ENCODE assay signal across 8 cellular contexts in genomic region chr1:234610582-234611152, GRCh38. TPM values are rescaled to one million over a fixed set of nuclear protein-coding genes. Genes with fewer than 3 reads are reported as not detected.
A peak's percentile ranks its signal among the peaks of the same experiment; 100 is the strongest.
DNase-seq lines count a peak whose midpoint lies in the region; FAIRE-seq and TF ChIP-seq lines count a peak whose summit lies in the region.

No MANE protein-coding gene starts in this region.

- peak overlapping the region; percentile 96 for H3K27ac ChIP-seq in neutrophil
- peak overlapping the region; percentile 99 for H3K27ac ChIP-seq in suprapubic skin

- TF ChIP-seq EP300 in suprapubic skin (IDR thresholded peaks at IDR 0.05), result peak; percentile 10

- peaks cover 58% of the 10 kb centered on the region for H3K4me1 Mint-ChIP-seq in HFFc6 (ENCODE audit: low read depth)
- H3K4me1 Mint-ChIP-seq in activated naive CD4-positive, alpha-beta T cell treated with anti-CD3 and anti-CD28 coated beads, Interleukin-2, amount 10 ng/mL, durations not matched to agents 7 days and 5 days, result peaks cover 51% of the 10 kb centered on the region

- TF ChIP-seq CTCF in GM10248 (IDR thresholded peaks at IDR 0.05; ENCODE audit: control extremely low read depth, extremely low read depth, low read depth, missing control alignments), result no peak
- TF ChIP-seq CTCF in HFFc6 (IDR thresholded peaks at IDR 0.05), result no peak; the same call in 1 of the 2 replicates
- no peak for TF ChIP-seq CTCF in NB4 (IDR thresholded peaks at IDR 0.05; ENCODE audit: low read depth, low read length)
- no peak for TF ChIP-seq CTCF in neutrophil (IDR thresholded peaks at IDR 0.05)
- no peak for TF ChIP-seq CTCF in suprapubic skin (IDR thresholded peaks at IDR 0.05)

- CTCF ChIA-PET in GM10248 (lab: Yijun Ruan, JAX), result interaction anchor here (0.9 to 3.2 kb wide), 6 partner anchors 15 to 473 kb away, joined by 3 to 14 read pairs (median 5); no protein-coding TSS in a partner anchor
- CTCF ChIA-PET in activated naive CD4-positive, alpha-beta T cell treated with anti-CD3 and anti-CD28 coated beads, Interleukin-2, amount 10 ng/mL, durations not matched to agents 7 days and 5 days (lab: Charles Lee), result interaction anchor here (0.8 to 3.7 kb wide), 15 partner anchors 69 to 473 kb away, joined by 3 to 20 read pairs (median 5); no protein-coding TSS in a partner anchor

- FAIRE-seq in frontal cortex (lab: Jason Lieb, UNC), result no peak

- peaks cover 63 to 71% of the 10 kb centered on the region in 2 experiments for H3K4me1 ChIP-seq in neutrophil (ENCODE audit: control insufficient read depth in 1 of 2, insufficient read depth in 1 of 2, low read depth in 1 of 2, low read length in 1 of 2)
- H3K4me1 ChIP-seq in suprapubic skin, result peaks cover 42% of the 10 kb centered on the region

- H3K4me3 ChIP-seq in NB4 (ENCODE audit: low read depth, low read length), result peak overlapping the region; percentile 87
- H3K4me3 ChIP-seq in neutrophil (ENCODE audit: low read depth in 1 of 2, low read length in 1 of 2), result peak overlapping the region; percentile 85 to 98
- peak overlapping the region; percentile 87 for H3K4me3 ChIP-seq in suprapubic skin

- H3K27ac Mint-ChIP-seq in HFFc6, result peak overlapping the region; percentile 99
- peak overlapping the region; percentile 100 for H3K27ac Mint-ChIP-seq in activated naive CD4-positive, alpha-beta T cell treated with anti-CD3 and anti-CD28 coated beads, Interleukin-2, amount 10 ng/mL, durations not matched to agents 7 days and 5 days

- H3K4me3 Mint-ChIP-seq in HFFc6, result peak overlapping the region; percentile 95
- H3K4me3 Mint-ChIP-seq in activated naive CD4-positive, alpha-beta T cell treated with anti-CD3 and anti-CD28 coated beads, Interleukin-2, amount 10 ng/mL, durations not matched to agents 7 days and 5 days, result peak overlapping the region; percentile 87

- POLR2A ChIA-PET in GM10248 (lab: Yijun Ruan, JAX), result interaction anchor here (0.7 to 3.1 kb wide), 16 partner anchors 10 to 465 kb away, joined by 3 to 20 read pairs (median 4); no protein-coding TSS in a partner anchor

- H3K27me3 Mint-ChIP-seq in HFFc6 (ENCODE audit: insufficient read depth), result peaks cover 17% of the 10 kb centered on the region
- H3K27me3 Mint-ChIP-seq in activated naive CD4-positive, alpha-beta T cell treated with anti-CD3 and anti-CD28 coated beads, Interleukin-2, amount 10 ng/mL, durations not matched to agents 7 days and 5 days, result no peaks in the 10 kb centered on the region

- H3K27me3 ChIP-seq in neutrophil (no peaks in the 10 kb centered on the region), suprapubic skin (no peaks in the 10 kb centered on the region)

- 0% methylated on average over 15 of the region's 65 CpGs for WGBS in suprapubic skin

- H3K9me3 Mint-ChIP-seq in HFFc6, result no peaks in the 10 kb centered on the region
- H3K9me3 Mint-ChIP-seq in activated naive CD4-positive, alpha-beta T cell treated with anti-CD3 and anti-CD28 coated beads, Interleukin-2, amount 10 ng/mL, durations not matched to agents 7 days and 5 days, result no peaks in the 10 kb centered on the region

- DNase-seq in GM10248 (ENCODE audit: extremely low spot score) (peak; percentile 90), HFFc6 (peak; percentile 90), NB4 (ENCODE audit: low read depth) (peak; percentile 95), SK-N-DZ (ENCODE audit: low spot score) (peak; percentile 89), frontal cortex (ENCODE audit: low spot score in 2 of 2) (peak; percentile 89 to 94), suprapubic skin (ENCODE audit: low spot score in 2 of 2) (peak; percentile 97)
- DNase-seq in activated naive CD4-positive, alpha-beta T cell treated with anti-CD3 and anti-CD28 coated beads, Interleukin-2, amount 10 ng/mL, durations not matched to agents 7 days and 5 days, result peak; percentile 93

- H3K9me3 ChIP-seq in neutrophil (no peaks in the 10 kb centered on the region), suprapubic skin (no peaks in the 10 kb centered on the region)

- peaks cover 6% of the 10 kb centered on the region for H3K36me3 ChIP-seq in neutrophil
- H3K36me3 ChIP-seq in suprapubic skin, result peaks cover 18% of the 10 kb centered on the region

- peak; percentile 79 for TF ChIP-seq POLR2A in NB4 (IDR thresholded peaks at IDR 0.05; ENCODE audit: extremely low read depth, insufficient read length)
- TF ChIP-seq POLR2A in suprapubic skin (IDR thresholded peaks at IDR 0.05), result peak; percentile 96 to 99

- H3K36me3 Mint-ChIP-seq in HFFc6 (ENCODE audit: low read depth), result peaks cover 28% of the 10 kb centered on the region
- peaks cover 26% of the 10 kb centered on the region for H3K36me3 Mint-ChIP-seq in activated naive CD4-positive, alpha-beta T cell treated with anti-CD3 and anti-CD28 coated beads, Interleukin-2, amount 10 ng/mL, durations not matched to agents 7 days and 5 days

RNA-seq across cellular contexts. Expression of gene IRF2BP2, which starts 0.7 kb away (rescaled TPM):
- total RNA-seq in HFFc6 (2021; fragmentation: NEBNext Ultra II Directional; extraction: Animal tissue kit (Norgen Biotek cat#: 25700)), result 10 to 100 TPM; 58.6 to 87.1 (median 73.2) TPM
- polyA plus RNA-seq in SK-N-DZ (2014; cell fraction: cytosol; rRNA removed), result 32.0 and 33.3 TPM in 2 replicates
- polyA plus RNA-seq in SK-N-DZ (2014; cell fraction: nucleus; rRNA removed), result 24.3 and 26.1 TPM in 2 replicates
- total RNA-seq in frontal cortex (97.0 TPM), suprapubic skin (100 to 1,000 TPM; 129 to 195 (median 159) TPM)

Comparison
In these comparisons a context has a peak if more than half of its experiments do, and no peak if none do; other contexts are left out.
1. Peak in every context shown above with its lines: DNase-seq, H3K4me3 ChIP-seq and H3K27ac ChIP-seq.